Comparison of ENCODE assay signal across 16 cellular contexts in genomic region chr2:172811027-172811426, GRCh38.
A peak's percentile ranks its signal among the peaks of the same experiment; 100 is the strongest.
DNase-seq lines count a peak whose midpoint lies in the region; ATAC-seq, FAIRE-seq and TF ChIP-seq lines count a peak whose summit lies in the region.
"Had no signal": no experiment of that assay in that cellular context is flagged by ENCODE, and none has a peak within 500 bp of the region (broad histone marks: within the 10 kb centered on the region; RNA-seq: fewer than 3 reads in every experiment).

No MANE protein-coding gene starts in this region.

- in situ Hi-C loops in GM12878 (cut with MboI): loop anchor here (25.0 kb wide), 1 partner anchor 126 kb away; no protein-coding TSS in a partner anchor

- H4K20me1 ChIP-seq in MM.1S (ENCODE audit: insufficient read depth, low read length): no peaks in the 10 kb centered on the region
- H4K20me1 ChIP-seq in GM12878 (ENCODE audit: control insufficient read depth, insufficient read depth): no peaks in the 10 kb centered on the region

- no peaks in the 10 kb centered on the region for H3K9me3 ChIP-seq in BE2C
- H3K9me3 ChIP-seq in MM.1S (replicated peaks; ENCODE audit: insufficient read depth, low read length): no peaks in the 10 kb centered on the region
- no peaks in the 10 kb centered on the region for H3K9me3 ChIP-seq in GM12878 (replicated peaks; ENCODE audit: control insufficient read depth, insufficient read depth, low read length)
- H3K9me3 ChIP-seq: esophagus squamous epithelium had no signal

- TF ChIP-seq RAD21 in GM12878 (IDR thresholded peaks at IDR 0.05; ENCODE audit: insufficient read depth, low read depth, low read length): no peak

- no peak for TF ChIP-seq EP300 in GM12878 (IDR thresholded peaks at IDR 0.05; ENCODE audit: borderline replicate concordance in 1 of 2, control insufficient read depth in 1 of 2, low read depth in 2 of 2, low read length in 2 of 2)

- no peak for TF ChIP-seq POLR2A in GM12878 (IDR thresholded peaks at IDR 0.05; ENCODE audit: low read depth, low read length)

- no peak for FAIRE-seq in GM12878 (lab: Jason Lieb, UNC)

- intact Hi-C loops in GM12878 (cut with micrococcal nuclease; ENCODE audit: unreplicated experiment): no loop called here

- H2AFZ ChIP-seq in MM.1S (ENCODE audit: low read length): no peak overlapping the region
- no peak overlapping the region for H2AFZ ChIP-seq in GM12878 (ENCODE audit: control insufficient read depth, low read depth, low read length)
- H2AFZ ChIP-seq: parathyroid adenoma had no signal

- WGBS in GM12878 (ENCODE audit: insufficient coverage, insufficient replicate concordance, low lambda C conversion rate, missing lambda C conversion rate): 0% methylated on average over 2 of the region's 2 CpGs

- H3K9ac ChIP-seq in MM.1S (ENCODE audit: low read length) (no peak overlapping the region), GM12878 (ENCODE audit: control insufficient read depth, insufficient read depth, low read length) (no peak overlapping the region)
- H3K9ac ChIP-seq: parathyroid adenoma had no signal

- H3K79me2 ChIP-seq in MM.1S (ENCODE audit: low read length) (no peaks in the 10 kb centered on the region), GM12878 (ENCODE audit: control insufficient read depth, insufficient read depth, low read length) (no peaks in the 10 kb centered on the region)
- H3K79me2 ChIP-seq: parathyroid adenoma had no signal

- POLR2A ChIA-PET in GM12878 (lab: Charles Lee): no interaction called here

- H3K27me3 ChIP-seq in BE2C: no peaks in the 10 kb centered on the region
- H3K27me3 ChIP-seq in MM.1S (replicated peaks; ENCODE audit: insufficient read depth, low read length): no peaks in the 10 kb centered on the region
- no peaks in the 10 kb centered on the region; a peak in 1 of 4 replicates for H3K27me3 ChIP-seq in GM12878 (replicated peaks in 1 of 2; ENCODE audit: control insufficient read depth in 2 of 2, insufficient read depth in 2 of 2, low read length in 1 of 2)
- H3K27me3 ChIP-seq: dorsolateral prefrontal cortex, esophagus squamous epithelium had no signal

- peak; percentile 69 for DNase-seq in BE2C
- DNase-seq in EL: peak; percentile 34
- DNase-seq in MM.1S: peak; percentile 91
- DNase-seq in GM12878 (ENCODE audit: low read depth, low spot score): no peak
- no peak for DNase-seq in putamen (ENCODE audit: low spot score)
- DNase-seq in mesenteric fat pad (ENCODE audit: low spot score): no peak
- no peak for DNase-seq in DMS79 treated with DMSO at 0.1 percent for 48 hours (lab: John Stamatoyannopoulos, UW)
- DNase-seq: esophagus squamous epithelium; hippocampal formation; stimulated activated naive CD8-positive, alpha-beta T cell treated with anti-CD3 and anti-CD28 coated beads, Interleukin-15, Interleukin-2, amounts not matched to agents 100 U/mL and 50 U/mL, for 24 hours had no signal

- H3K27ac ChIP-seq in MM.1S (ENCODE audit: low read length) (peak overlapping the region; percentile 33; the same call in 1 of the 2 replicates), GM12878 (ENCODE audit: control insufficient read depth, insufficient read depth) (no peak overlapping the region)
- H3K27ac ChIP-seq: C4-2B, esophagus squamous epithelium, parathyroid adenoma, SK-N-MC, VCaP had no signal

- no peaks in the 10 kb centered on the region for H3K9me2 ChIP-seq in MM.1S (replicated peaks; ENCODE audit: insufficient read depth, low read length)

- H3F3A ChIP-seq in MM.1S (ENCODE audit: insufficient read depth, low read length): peaks cover 10% of the 10 kb centered on the region; the same call in 1 of the 2 replicates

- H3K36me3 ChIP-seq in BE2C (no peaks in the 10 kb centered on the region), MM.1S (replicated peaks; ENCODE audit: insufficient read depth, low read length) (no peaks in the 10 kb centered on the region), GM12878 (ENCODE audit: control insufficient read depth in 2 of 2, insufficient read depth in 2 of 2, low read length in 1 of 2) (no peaks in the 10 kb centered on the region)
- H3K36me3 ChIP-seq: esophagus squamous epithelium had no signal

- ATAC-seq in GM12878: peak; percentile 56; the same call in 2 of the 3 replicates
- ATAC-seq: left colon; stimulated activated naive CD8-positive, alpha-beta T cell treated with anti-CD3 and anti-CD28 coated beads, Interleukin-15, Interleukin-2, amounts not matched to agents 100 U/mL and 50 U/mL, for 24 hours had no signal

- RAD21 ChIA-PET in GM12878 (lab: Charles Lee; ENCODE audit: unreplicated experiment): no interaction called here

- peak overlapping the region; percentile 52 for H3K4me2 ChIP-seq in MM.1S (ENCODE audit: low read depth, low read length)
- no peak overlapping the region for H3K4me2 ChIP-seq in GM12878 (ENCODE audit: control insufficient read depth, insufficient read depth)

- H3K4me1 ChIP-seq in BE2C (peaks cover 26% of the 10 kb centered on the region), MM.1S (ENCODE audit: low read length) (peaks cover 20% of the 10 kb centered on the region), GM12878 (ENCODE audit: control insufficient read depth, insufficient read depth, low read length) (no peaks in the 10 kb centered on the region)
- H3K4me1 ChIP-seq: parathyroid adenoma had no signal

- H3K4me3 ChIP-seq in BE2C (ENCODE audit: low read depth, low read length): no peak overlapping the region
- H3K4me3 ChIP-seq in MM.1S (ENCODE audit: low read length): no peak overlapping the region
- no peak overlapping the region for H3K4me3 ChIP-seq in GM12878
- H3K4me3 ChIP-seq: dorsolateral prefrontal cortex, esophagus squamous epithelium, SK-N-MC had no signal

- no TSS peak for BruUV-seq in GM12878 (replicated peaks; lab: Mats Ljungman, UMichigan)

- no peak for TF ChIP-seq CTCF in BE2C (IDR thresholded peaks at IDR 0.05; ENCODE audit: low read depth, low read length)
- no peak for TF ChIP-seq CTCF in MM.1S (IDR thresholded peaks at IDR 0.05; ENCODE audit: low read length)
- TF ChIP-seq CTCF in GM12878 (IDR thresholded peaks at IDR 0.05 in 2 of 3, conservative IDR thresholded peaks at IDR 0.05 in 1 of 3; ENCODE audit: control insufficient read depth in 2 of 3, extremely low read depth in 1 of 3, insufficient read depth in 1 of 3, low read depth in 3 of 3, low read length in 3 of 3): no peak

- CTCF ChIA-PET in GM12878 (lab: Yijun Ruan, JAX): interaction anchor here (0.6 to 1.0 kb wide), 2 partner anchors 100 to 119 kb away, joined by 3 read pairs; no protein-coding TSS in a partner anchor

- SMC1A ChIA-PET in GM12878 (lab: Charles Lee; ENCODE audit: uncharacterized antibody, unreplicated experiment): no interaction called here

TF ChIP-seq in GM12878, 131 proteins besides CTCF, POLR2A, EP300 and RAD21 (continues in another document):
- TF ChIP-seq, protein P1, sequence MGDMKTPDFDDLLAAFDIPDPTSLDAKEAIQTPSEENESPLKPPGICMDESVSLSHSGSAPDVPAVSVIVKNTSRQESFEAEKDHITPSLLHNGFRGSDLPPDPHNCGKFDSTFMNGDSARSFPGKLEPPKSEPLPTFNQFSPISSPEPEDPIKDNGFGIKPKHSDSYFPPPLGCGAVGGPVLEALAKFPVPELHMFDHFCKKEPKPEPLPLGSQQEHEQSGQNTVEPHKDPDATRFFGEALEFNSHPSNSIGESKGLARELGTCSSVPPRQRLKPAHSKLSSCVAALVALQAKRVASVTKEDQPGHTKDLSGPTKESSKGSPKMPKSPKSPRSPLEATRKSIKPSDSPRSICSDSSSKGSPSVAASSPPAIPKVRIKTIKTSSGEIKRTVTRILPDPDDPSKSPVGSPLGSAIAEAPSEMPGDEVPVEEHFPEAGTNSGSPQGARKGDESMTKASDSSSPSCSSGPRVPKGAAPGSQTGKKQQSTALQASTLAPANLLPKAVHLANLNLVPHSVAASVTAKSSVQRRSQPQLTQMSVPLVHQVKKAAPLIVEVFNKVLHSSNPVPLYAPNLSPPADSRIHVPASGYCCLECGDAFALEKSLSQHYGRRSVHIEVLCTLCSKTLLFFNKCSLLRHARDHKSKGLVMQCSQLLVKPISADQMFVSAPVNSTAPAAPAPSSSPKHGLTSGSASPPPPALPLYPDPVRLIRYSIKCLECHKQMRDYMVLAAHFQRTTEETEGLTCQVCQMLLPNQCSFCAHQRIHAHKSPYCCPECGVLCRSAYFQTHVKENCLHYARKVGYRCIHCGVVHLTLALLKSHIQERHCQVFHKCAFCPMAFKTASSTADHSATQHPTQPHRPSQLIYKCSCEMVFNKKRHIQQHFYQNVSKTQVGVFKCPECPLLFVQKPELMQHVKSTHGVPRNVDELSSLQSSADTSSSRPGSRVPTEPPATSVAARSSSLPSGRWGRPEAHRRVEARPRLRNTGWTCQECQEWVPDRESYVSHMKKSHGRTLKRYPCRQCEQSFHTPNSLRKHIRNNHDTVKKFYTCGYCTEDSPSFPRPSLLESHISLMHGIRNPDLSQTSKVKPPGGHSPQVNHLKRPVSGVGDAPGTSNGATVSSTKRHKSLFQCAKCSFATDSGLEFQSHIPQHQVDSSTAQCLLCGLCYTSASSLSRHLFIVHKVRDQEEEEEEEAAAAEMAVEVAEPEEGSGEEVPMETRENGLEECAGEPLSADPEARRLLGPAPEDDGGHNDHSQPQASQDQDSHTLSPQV (IDR thresholded peaks at IDR 0.05): no peak
- TF ChIP-seq CREB1 (IDR thresholded peaks at IDR 0.05; ENCODE audit: low read depth) (no peak), ATF7 (IDR thresholded peaks at IDR 0.05; ENCODE audit: low read depth) (no peak), NR2C2 (IDR thresholded peaks at IDR 0.05; ENCODE audit: borderline replicate concordance, control insufficient read depth, insufficient read length, low read depth) (no peak), GATAD2B (conservative IDR thresholded peaks at IDR 0.05; ENCODE audit: low read depth) (no peak), NFXL1 (IDR thresholded peaks at IDR 0.05; ENCODE audit: borderline replicate concordance) (no peak), IRF5 (IDR thresholded peaks at IDR 0.05; ENCODE audit: borderline replicate concordance) (no peak), SRF (IDR thresholded peaks at IDR 0.05; ENCODE audit: low read depth in 2 of 2, low read length in 2 of 2) (no peak), STAT1 (conservative IDR thresholded peaks at IDR 0.05) (no peak), DPF2 (IDR thresholded peaks at IDR 0.05) (no peak), NFIC (IDR thresholded peaks at IDR 0.05; ENCODE audit: low read depth, low read length) (no peak), HDAC6 (IDR thresholded peaks at IDR 0.05; ENCODE audit: unreplicated experiment) (no peak), ZNF217 (IDR thresholded peaks at IDR 0.05) (no peak)

Comparison
In these comparisons a context has a peak if more than half of its experiments do, and no peak if none do; other contexts are left out.
1. DNase-seq: peak in BE2C (single experiment), EL (single experiment) and MM.1S (single experiment); none in GM12878 (single experiment), putamen (single experiment), mesenteric fat pad (single experiment) and DMS79 treated with DMSO at 0.1 percent for 48 hours (single experiment).